In the genomic region with DNA sequence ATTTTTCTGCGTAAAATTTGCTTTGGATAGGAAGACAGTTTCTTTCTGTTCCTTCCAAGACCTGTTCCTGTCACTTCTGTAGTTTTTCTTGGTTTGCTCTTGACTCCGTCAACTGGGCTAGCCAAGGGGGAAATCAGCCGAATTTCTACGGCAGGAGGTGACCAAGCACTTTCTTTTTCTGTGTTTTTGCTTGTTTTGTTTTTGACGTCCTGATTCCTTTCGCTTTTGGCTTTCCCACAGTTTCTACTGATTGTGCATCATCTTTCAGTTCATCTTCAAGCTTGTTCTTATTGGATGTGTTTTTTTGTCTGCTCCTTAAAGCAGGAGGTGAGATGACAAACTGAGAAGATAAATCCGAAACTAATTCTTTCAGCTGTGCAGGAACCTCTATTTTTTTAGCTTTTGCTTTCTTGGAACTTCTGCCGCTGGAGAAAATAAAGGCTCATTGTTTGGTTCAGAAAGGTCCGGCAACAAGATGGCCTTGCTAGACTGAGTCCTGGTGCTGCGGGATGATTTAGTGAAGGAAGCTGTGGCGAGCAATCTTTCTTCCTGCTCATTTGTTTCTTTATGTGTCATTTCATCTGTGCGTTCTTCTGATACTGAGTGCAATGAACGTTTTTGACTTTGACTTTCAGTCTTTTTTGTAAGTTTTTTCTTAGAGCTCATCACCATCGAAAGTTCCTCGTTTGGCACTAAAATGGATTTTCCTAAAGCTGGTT, we compare ENCODE assay signal across 8 cellular contexts.
DNase-seq lines count a peak whose midpoint lies in the region; ATAC-seq and TF ChIP-seq lines count a peak whose summit lies in the region.
"Not testable (repeated sequence)": the region's sequence is repeated elsewhere in the genome, so short reads cannot be mapped to it uniquely, and the experiment has no call there.

No MANE protein-coding gene starts in this region.

- not testable (repeated sequence) for H3K36me3 ChIP-seq in CD8-positive, alpha-beta memory T cell (ENCODE audit: insufficient read depth, low read length)

- not testable (repeated sequence) for TF ChIP-seq CTCF in osteocyte (IDR thresholded peaks at IDR 0.05)

- H3K27ac Mint-ChIP-seq in CD8-positive, alpha-beta memory T cell = peak overlapping the region in 1 of 8 donors; percentile 68
- not testable (repeated sequence) for H3K27ac Mint-ChIP-seq in T-helper 17 cell; osteocyte (ENCODE audit: unreplicated experiment)
- peak overlapping the region; percentile 44 for H3K27ac Mint-ChIP-seq in activated naive CD8-positive, alpha-beta T cell treated with anti-CD3 and anti-CD28 coated beads, Interleukin-2, amount 10 ng/mL, durations not matched to agents 7 days and 5 days

- H3K36me3 Mint-ChIP-seq in CD8-positive, alpha-beta memory T cell; T-helper 17 cell (ENCODE audit: low read depth); activated naive CD8-positive, alpha-beta T cell treated with anti-CD3 and anti-CD28 coated beads, Interleukin-2, amount 10 ng/mL, durations not matched to agents 7 days and 5 days; osteocyte (ENCODE audit: unreplicated experiment): not testable (repeated sequence)

- H3K4me1 ChIP-seq in CD8-positive, alpha-beta memory T cell (ENCODE audit: insufficient read depth, low read length) = not testable (repeated sequence)

- not testable (repeated sequence) for H3K9me3 Mint-ChIP-seq in CD8-positive, alpha-beta memory T cell; activated naive CD8-positive, alpha-beta T cell treated with anti-CD3 and anti-CD28 coated beads, Interleukin-2, amount 10 ng/mL, durations not matched to agents 7 days and 5 days; osteocyte (ENCODE audit: unreplicated experiment)

- H3K27ac ChIP-seq in CD8-positive, alpha-beta memory T cell (ENCODE audit: low read depth, low read length) = not testable (repeated sequence)

- ATAC-seq in GM18868 (IDR thresholded peaks at IDR 0.05; ENCODE audit: unreplicated experiment) (peak; percentile 49), GM21526 (IDR thresholded peaks at IDR 0.05; ENCODE audit: low FRiP score, unreplicated experiment) (peak; percentile 47), HG02973 (IDR thresholded peaks at IDR 0.05; ENCODE audit: unreplicated experiment) (peak; percentile 81)
- not testable (repeated sequence) for ATAC-seq in T-helper 17 cell
- ATAC-seq in activated naive CD8-positive, alpha-beta T cell treated with anti-CD3 and anti-CD28 coated beads, Interleukin-2, amount 10 ng/mL, durations not matched to agents 7 days and 5 days (ENCODE audit: low read depth) = peak; percentile 54

- not testable (repeated sequence) for DNase-seq in CD8-positive, alpha-beta memory T cell; T-helper 17 cell; activated naive CD8-positive, alpha-beta T cell treated with anti-CD3 and anti-CD28 coated beads, Interleukin-2, amount 10 ng/mL, durations not matched to agents 7 days and 5 days; osteocyte (ENCODE audit: extremely low spot score, unreplicated experiment)
- DNase-seq in KBM-7 = peak; percentile 46

- POLR2A ChIA-PET in CD8-positive, alpha-beta memory T cell (lab: Charles Lee); activated naive CD8-positive, alpha-beta T cell treated with anti-CD3 and anti-CD28 coated beads, Interleukin-2, amount 10 ng/mL, durations not matched to agents 7 days and 5 days (lab: Charles Lee): not testable (repeated sequence)

- H3K4me3 Mint-ChIP-seq in CD8-positive, alpha-beta memory T cell = peak overlapping the region; percentile 40 to 88 (median 78)
- H3K4me3 Mint-ChIP-seq in T-helper 17 cell (peak overlapping the region; percentile 72), osteocyte (ENCODE audit: unreplicated experiment) (peak overlapping the region; percentile 62)
- peak overlapping the region; percentile 81 for H3K4me3 Mint-ChIP-seq in activated naive CD8-positive, alpha-beta T cell treated with anti-CD3 and anti-CD28 coated beads, Interleukin-2, amount 10 ng/mL, durations not matched to agents 7 days and 5 days

- H3K4me3 ChIP-seq in CD8-positive, alpha-beta memory T cell (ENCODE audit: low read length) = not testable (repeated sequence)

- not testable (repeated sequence) for H3K27me3 ChIP-seq in CD8-positive, alpha-beta memory T cell (ENCODE audit: insufficient read depth, low read length, poor library complexity, severe bottlenecking)

- in situ Hi-C loops in KBM-7 (cut with MboI; ENCODE audit: low pct_unique_long_range_greater_than_20kb, low sequenced_read_pairs) = not testable (repeated sequence)

- H3K9me3 ChIP-seq in CD8-positive, alpha-beta memory T cell (ENCODE audit: low read length); T-helper 17 cell (ENCODE audit: control insufficient read depth, low read length, poor library complexity, severe bottlenecking): not testable (repeated sequence)

- peaks cover 11 to 13% (median 12%) of the 10 kb centered on the region in 3 donors for H3K4me1 Mint-ChIP-seq in CD8-positive, alpha-beta memory T cell
- not testable (repeated sequence) for H3K4me1 Mint-ChIP-seq in T-helper 17 cell; osteocyte (ENCODE audit: unreplicated experiment)
- peaks cover 11% of the 10 kb centered on the region for H3K4me1 Mint-ChIP-seq in activated naive CD8-positive, alpha-beta T cell treated with anti-CD3 and anti-CD28 coated beads, Interleukin-2, amount 10 ng/mL, durations not matched to agents 7 days and 5 days

- CTCF ChIA-PET in CD8-positive, alpha-beta memory T cell (lab: Charles Lee) = not testable (repeated sequence)

- peaks cover 4 to 31% of the 10 kb centered on the region in 2 donors for H3K27me3 Mint-ChIP-seq in CD8-positive, alpha-beta memory T cell
- H3K27me3 Mint-ChIP-seq in T-helper 17 cell (peaks cover 37% of the 10 kb centered on the region), osteocyte (ENCODE audit: unreplicated experiment) (peaks cover 17% of the 10 kb centered on the region)
- H3K27me3 Mint-ChIP-seq in activated naive CD8-positive, alpha-beta T cell treated with anti-CD3 and anti-CD28 coated beads, Interleukin-2, amount 10 ng/mL, durations not matched to agents 7 days and 5 days = peaks cover 22% of the 10 kb centered on the region
